In the genomic region with DNA sequence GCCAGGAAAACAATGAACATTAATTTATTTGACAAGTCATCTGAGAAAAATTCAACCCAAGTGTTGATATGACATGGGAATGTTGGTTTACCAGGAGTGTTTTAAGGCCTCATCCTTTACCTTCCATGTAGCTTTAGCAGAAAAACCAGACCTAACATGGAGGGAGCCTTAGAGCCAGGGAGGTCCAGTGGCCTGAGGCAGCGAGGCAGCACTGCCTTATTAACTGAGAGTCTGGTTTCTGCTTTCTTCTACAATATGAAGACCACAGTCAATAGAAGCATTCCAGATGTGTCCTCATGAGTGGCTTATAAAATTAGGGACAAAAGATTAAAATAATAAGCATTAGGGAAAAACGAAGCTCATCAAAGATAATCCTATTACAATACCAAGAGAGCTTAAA, we compare ENCODE assay signal across 1 cellular context.
TF ChIP-seq lines count a peak whose summit lies in the region.

No MANE protein-coding gene starts in this region.

TF ChIP-seq in WTC11, 78 proteins besides CTCF, POLR2A, EP300 and RAD21 (continued from another document):
- TF ChIP-seq, protein P1, sequence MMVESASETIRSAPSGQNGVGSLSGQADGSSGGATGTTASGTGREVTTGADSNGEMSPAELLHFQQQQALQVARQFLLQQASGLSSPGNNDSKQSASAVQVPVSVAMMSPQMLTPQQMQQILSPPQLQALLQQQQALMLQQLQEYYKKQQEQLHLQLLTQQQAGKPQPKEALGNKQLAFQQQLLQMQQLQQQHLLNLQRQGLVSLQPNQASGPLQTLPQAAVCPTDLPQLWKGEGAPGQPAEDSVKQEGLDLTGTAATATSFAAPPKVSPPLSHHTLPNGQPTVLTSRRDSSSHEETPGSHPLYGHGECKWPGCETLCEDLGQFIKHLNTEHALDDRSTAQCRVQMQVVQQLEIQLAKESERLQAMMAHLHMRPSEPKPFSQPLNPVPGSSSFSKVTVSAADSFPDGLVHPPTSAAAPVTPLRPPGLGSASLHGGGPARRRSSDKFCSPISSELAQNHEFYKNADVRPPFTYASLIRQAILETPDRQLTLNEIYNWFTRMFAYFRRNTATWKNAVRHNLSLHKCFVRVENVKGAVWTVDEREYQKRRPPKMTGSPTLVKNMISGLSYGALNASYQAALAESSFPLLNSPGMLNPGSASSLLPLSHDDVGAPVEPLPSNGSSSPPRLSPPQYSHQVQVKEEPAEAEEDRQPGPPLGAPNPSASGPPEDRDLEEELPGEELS (CRISPR knock-in tag; IDR thresholded peaks at IDR 0.05): no peak
- TF ChIP-seq ZNF138 (CRISPR knock-in tag; conservative IDR thresholded peaks at IDR 0.05): no peak
- TF ChIP-seq, protein P2, sequence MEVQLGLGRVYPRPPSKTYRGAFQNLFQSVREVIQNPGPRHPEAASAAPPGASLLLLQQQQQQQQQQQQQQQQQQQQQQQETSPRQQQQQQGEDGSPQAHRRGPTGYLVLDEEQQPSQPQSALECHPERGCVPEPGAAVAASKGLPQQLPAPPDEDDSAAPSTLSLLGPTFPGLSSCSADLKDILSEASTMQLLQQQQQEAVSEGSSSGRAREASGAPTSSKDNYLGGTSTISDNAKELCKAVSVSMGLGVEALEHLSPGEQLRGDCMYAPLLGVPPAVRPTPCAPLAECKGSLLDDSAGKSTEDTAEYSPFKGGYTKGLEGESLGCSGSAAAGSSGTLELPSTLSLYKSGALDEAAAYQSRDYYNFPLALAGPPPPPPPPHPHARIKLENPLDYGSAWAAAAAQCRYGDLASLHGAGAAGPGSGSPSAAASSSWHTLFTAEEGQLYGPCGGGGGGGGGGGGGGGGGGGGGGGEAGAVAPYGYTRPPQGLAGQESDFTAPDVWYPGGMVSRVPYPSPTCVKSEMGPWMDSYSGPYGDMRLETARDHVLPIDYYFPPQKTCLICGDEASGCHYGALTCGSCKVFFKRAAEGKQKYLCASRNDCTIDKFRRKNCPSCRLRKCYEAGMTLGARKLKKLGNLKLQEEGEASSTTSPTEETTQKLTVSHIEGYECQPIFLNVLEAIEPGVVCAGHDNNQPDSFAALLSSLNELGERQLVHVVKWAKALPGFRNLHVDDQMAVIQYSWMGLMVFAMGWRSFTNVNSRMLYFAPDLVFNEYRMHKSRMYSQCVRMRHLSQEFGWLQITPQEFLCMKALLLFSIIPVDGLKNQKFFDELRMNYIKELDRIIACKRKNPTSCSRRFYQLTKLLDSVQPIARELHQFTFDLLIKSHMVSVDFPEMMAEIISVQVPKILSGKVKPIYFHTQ (CRISPR knock-in tag; IDR thresholded peaks at IDR 0.05): no peak
TF ChIP-seq in WTC11: peak in this region for 0.
